13 cellular contexts compared by ENCODE assay signal in genomic region chr4:139312552-139313332, GRCh38. TPM values are rescaled to one million over a fixed set of nuclear protein-coding genes. Genes with fewer than 3 reads are reported as not detected.
DNase-seq lines count a peak whose midpoint lies in the region; ATAC-seq, FAIRE-seq and TF ChIP-seq lines count a peak whose summit lies in the region.
"Had no signal": no experiment of that assay in that cellular context is flagged by ENCODE, and none has a peak within 500 bp of the region (broad histone marks: within the 10 kb centered on the region; RNA-seq: fewer than 3 reads in every experiment).

No MANE protein-coding gene starts in this region.

- H3K79me2 ChIP-seq in GM12878 (ENCODE audit: control insufficient read depth, insufficient read depth, low read length) (peaks cover 89% of the 10 kb centered on the region), PC-9 (ENCODE audit: low read depth) (peaks cover 97% of the 10 kb centered on the region)

- H3K36me3 ChIP-seq in GM12878 (ENCODE audit: control insufficient read depth in 2 of 2, insufficient read depth in 2 of 2, low read length in 1 of 2) (peaks cover 0 to 2% of the 10 kb centered on the region in 2 experiments; a peak in 1 of 4 replicates), PC-9 (ENCODE audit: low read depth) (no peaks in the 10 kb centered on the region; the same call in 1 of the 2 replicates)

- TF ChIP-seq EP300 in GM12878 (IDR thresholded peaks at IDR 0.05; ENCODE audit: borderline replicate concordance in 1 of 2, control insufficient read depth in 1 of 2, low read depth in 2 of 2, low read length in 2 of 2), result no peak

- H2AFZ ChIP-seq in GM12878 (ENCODE audit: control insufficient read depth, low read depth, low read length), result no peak overlapping the region
- no peak overlapping the region for H2AFZ ChIP-seq in PC-9

- H3K4me1 Mint-ChIP-seq in activated CD4-positive, alpha-beta T cell treated with anti-CD3 and anti-CD28 coated beads for 36 hours, result peaks cover 78% of the 10 kb centered on the region
- H3K4me1 Mint-ChIP-seq in osteocyte (ENCODE audit: unreplicated experiment), result peaks cover 42% of the 10 kb centered on the region

- H3K27ac ChIP-seq in GM12878 (ENCODE audit: control insufficient read depth, insufficient read depth), result no peak overlapping the region; the same call in 1 of the 2 replicates
- H3K27ac ChIP-seq in PC-9, result no peak overlapping the region

- no peak for TF ChIP-seq POLR2A in GM12878 (IDR thresholded peaks at IDR 0.05; ENCODE audit: low read depth, low read length)

- no peaks in the 10 kb centered on the region for H3F3A ChIP-seq in PC-9 (ENCODE audit: insufficient read depth, low read depth)

- no peak for ATAC-seq in activated CD4-positive, alpha-beta T cell treated with anti-CD3 and anti-CD28 coated beads for 36 hours
- ATAC-seq in GM12878 (peak; percentile 36), HG02610 (IDR thresholded peaks at IDR 0.05; ENCODE audit: unreplicated experiment) (no peak)

- peaks cover 28% of the 10 kb centered on the region for H3K36me3 Mint-ChIP-seq in activated CD4-positive, alpha-beta T cell treated with anti-CD3 and anti-CD28 coated beads for 36 hours (ENCODE audit: low read depth)
- no peaks in the 10 kb centered on the region for H3K36me3 Mint-ChIP-seq in osteocyte (ENCODE audit: unreplicated experiment)

- H3K27ac Mint-ChIP-seq in activated CD4-positive, alpha-beta T cell treated with anti-CD3 and anti-CD28 coated beads for 36 hours, result peak overlapping the region; percentile 51
- H3K27ac Mint-ChIP-seq in osteocyte (ENCODE audit: unreplicated experiment), result peak overlapping the region; percentile 82

- intact Hi-C loops in activated CD4-positive, alpha-beta T cell treated with anti-CD3 and anti-CD28 coated beads for 36 hours (cut with DNase I, micrococcal nuclease), result no loop called here
- intact Hi-C loops in GM12878 (cut with micrococcal nuclease; ENCODE audit: unreplicated experiment) (no loop called here), PC-9 (cut with micrococcal nuclease; ENCODE audit: unreplicated experiment) (no loop called here)

- H3K4me2 ChIP-seq in GM12878 (ENCODE audit: control insufficient read depth, insufficient read depth) (no peak overlapping the region), PC-9 (no peak overlapping the region)

- H3K27me3 Mint-ChIP-seq in activated CD4-positive, alpha-beta T cell treated with anti-CD3 and anti-CD28 coated beads for 36 hours, result no peaks in the 10 kb centered on the region
- H3K27me3 Mint-ChIP-seq in osteocyte (ENCODE audit: unreplicated experiment), result no peaks in the 10 kb centered on the region

- no peak for TF ChIP-seq RAD21 in GM12878 (IDR thresholded peaks at IDR 0.05; ENCODE audit: insufficient read depth, low read depth, low read length)

- no peaks in the 10 kb centered on the region; the same call in 1 of the 3 replicates for H3K9me3 ChIP-seq in GM12878 (replicated peaks; ENCODE audit: control insufficient read depth, insufficient read depth, low read length)
- no peaks in the 10 kb centered on the region for H3K9me3 ChIP-seq in PC-9 (ENCODE audit: insufficient read depth, low read depth)

- WGBS in GM12878 (ENCODE audit: insufficient coverage, insufficient replicate concordance, low lambda C conversion rate, missing lambda C conversion rate), result 97% methylated on average over 3 of the region's 3 CpGs

- H4K20me1 ChIP-seq in GM12878 (ENCODE audit: control insufficient read depth, insufficient read depth), result no peaks in the 10 kb centered on the region
- H4K20me1 ChIP-seq in PC-9 (ENCODE audit: insufficient read depth), result peaks cover 40% of the 10 kb centered on the region

- no peak for DNase-seq in activated CD4-positive, alpha-beta T cell treated with anti-CD3 and anti-CD28 coated beads for 36 hours
- DNase-seq in activated CD4-positive, alpha-beta T cell treated with anti-CD3 and anti-CD28 coated beads, Interleukin-2, amount 50 U/mL, for 1 hour, result no peak
- DNase-seq in NOMO-1 treated with DMSO at 0.1 percent for 48 hours (lab: John Stamatoyannopoulos, UW; ENCODE audit: unreplicated experiment) (peak; percentile 72), GM12878 (ENCODE audit: low read depth, low spot score) (no peak), osteocyte (ENCODE audit: extremely low spot score, unreplicated experiment) (no peak), PC-9 (no peak)
- no peak for DNase-seq in stimulated activated CD4-positive, alpha-beta T cell treated with anti-CD3 and anti-CD28 coated beads, Interleukin-1b, Interleukin-23, amount 100 ng/mL, for 48 hours
- DNase-seq: activated CD4-positive, alpha-beta T cell treated with anti-CD3 and anti-CD28 coated beads, Interleukin-2, amount 50 U/mL, for 48 hours; effector memory CD4-positive, alpha-beta T cell; hippocampal formation; IMR-90 had no signal

- POLR2A ChIA-PET in activated CD4-positive, alpha-beta T cell treated with anti-CD3 and anti-CD28 coated beads for 36 hours (lab: Charles Lee), result interaction anchor here (0.7 to 1.7 kb wide), 2 partner anchors 12 to 32 kb away, joined by 3 to 4 read pairs; partner anchors contain the start of gene NAA15
- POLR2A ChIA-PET in GM12878 (lab: Charles Lee), result interaction anchor here (1.9 to 3.8 kb wide), 3 partner anchors 11 to 134 kb away, joined by 5 to 29 read pairs (median 11); partner anchors contain the start of genes NAA15 and NDUFC1
- POLR2A ChIA-PET in PC-9 (lab: Charles Lee; ENCODE audit: unreplicated experiment), result no interaction called here

- no peak for FAIRE-seq in GM12878 (lab: Jason Lieb, UNC)
- FAIRE-seq: H1 had no signal

- SMC1A ChIA-PET in GM12878 (lab: Charles Lee; ENCODE audit: uncharacterized antibody, unreplicated experiment), result interaction anchor here (0.8 to 2.6 kb wide), 8 partner anchors 12 to 80 kb away, joined by 3 to 15 read pairs (median 4); partner anchors contain the start of gene NAA15

- no peak for TF ChIP-seq CTCF in GM12878 (IDR thresholded peaks at IDR 0.05 in 2 of 3, conservative IDR thresholded peaks at IDR 0.05 in 1 of 3; ENCODE audit: control insufficient read depth in 2 of 3, extremely low read depth in 1 of 3, insufficient read depth in 1 of 3, low read depth in 3 of 3, low read length in 3 of 3)
- no peak for TF ChIP-seq CTCF in osteocyte (IDR thresholded peaks at IDR 0.05)
- TF ChIP-seq CTCF in PC-9 (conservative IDR thresholded peaks at IDR 0.05), result no peak

- RAD21 ChIA-PET in GM12878 (lab: Charles Lee; ENCODE audit: unreplicated experiment), result interaction anchor here (0.7 to 2.2 kb wide), 4 partner anchors 10 to 17 kb away, joined by 3 to 11 read pairs (median 7); partner anchors contain the start of genes NAA15 and NDUFC1

- H3K27me3 ChIP-seq in GM12878 (replicated peaks in 1 of 2; ENCODE audit: control insufficient read depth in 2 of 2, insufficient read depth in 2 of 2, low read length in 1 of 2), result no peaks in the 10 kb centered on the region
- no peaks in the 10 kb centered on the region for H3K27me3 ChIP-seq in PC-9 (ENCODE audit: insufficient read depth, low read depth)

- H3K4me3 Mint-ChIP-seq in activated CD4-positive, alpha-beta T cell treated with anti-CD3 and anti-CD28 coated beads for 36 hours, result no peak overlapping the region
- H3K4me3 Mint-ChIP-seq in osteocyte (ENCODE audit: unreplicated experiment), result peak overlapping the region; percentile 22

- H3K9me2 ChIP-seq in PC-9 (ENCODE audit: insufficient read depth), result no peaks in the 10 kb centered on the region

- CTCF ChIA-PET in activated CD4-positive, alpha-beta T cell treated with anti-CD3 and anti-CD28 coated beads for 36 hours (lab: Charles Lee), result interaction anchor here (1.0 to 1.4 kb wide), 4 partner anchors 9 to 24 kb away, joined by 3 read pairs; no protein-coding TSS in a partner anchor
- CTCF ChIA-PET in GM12878 (lab: Yijun Ruan, JAX) (interaction anchor here (1.4 to 1.9 kb wide), 4 partner anchors 10 to 19 kb away, joined by 4 to 12 read pairs (median 6); partner anchors contain the start of gene NDUFC1), PC-9 (lab: Charles Lee) (no interaction called here)

- H3K9ac ChIP-seq in GM12878 (ENCODE audit: control insufficient read depth, insufficient read depth, low read length), result no peak overlapping the region

- H3K9me3 Mint-ChIP-seq in activated CD4-positive, alpha-beta T cell treated with anti-CD3 and anti-CD28 coated beads for 36 hours (ENCODE audit: low read depth), result peaks cover 3% of the 10 kb centered on the region
- no peaks in the 10 kb centered on the region for H3K9me3 Mint-ChIP-seq in osteocyte (ENCODE audit: unreplicated experiment)

- H3K4me1 ChIP-seq in GM12878 (ENCODE audit: control insufficient read depth, insufficient read depth, low read length), result peaks cover 20% of the 10 kb centered on the region
- H3K4me1 ChIP-seq in PC-9 (replicated peaks; ENCODE audit: insufficient read depth), result no peaks in the 10 kb centered on the region

- BruUV-seq in GM12878 (replicated peaks; lab: Mats Ljungman, UMichigan), result TSS peak; percentile 4
- no TSS peak for BruUV-seq in PC-9 (replicated peaks; lab: Mats Ljungman, UMichigan)

- H3K4me3 ChIP-seq in GM12878 (no peak overlapping the region), PC-9 (no peak overlapping the region)

- in situ Hi-C loops in GM12878 (cut with MboI), result loop anchor here (25.0 kb wide), 1 partner anchor 1100 kb away; no protein-coding TSS in a partner anchor

RNA-seq across cellular contexts. Expression of gene NDUFC1, which starts 10.5 kb away (rescaled TPM):
- total RNA-seq in activated CD4-positive, alpha-beta T cell treated with anti-CD3 and anti-CD28 coated beads for 36 hours, result 10 to 100 TPM; 41.9 to 64.8 TPM
- 12.7 and 13.1 TPM in 2 replicates for total RNA-seq in GM12878 (2013; cell fraction: nucleolus; rRNA removed)
- total RNA-seq in GM12878 (2014; rRNA removed), result 37.5 TPM in 2 replicates
- 51.5 and 56.6 TPM in 2 replicates for total RNA-seq in GM12878 (2014; rRNA removed; fragmentation: Illumina TruSeq; extraction: Trizol)
- total RNA-seq in GM12878 (2021), result 36.7 and 40.1 TPM in 2 replicates
- 9.7 TPM for polyA plus RNA-seq in GM12878 (2011; ENCODE audit: low read depth)
- 45.1 and 57.7 TPM in 2 replicates for polyA plus RNA-seq in GM12878 (2011; rRNA removed)
- polyA plus RNA-seq in GM12878 (2011; cell fraction: cytosol; rRNA removed), result 40.2 and 41.9 TPM in 2 replicates
- 28.3 and 30.8 TPM in 2 replicates for polyA plus RNA-seq in GM12878 (2011; cell fraction: nucleus; rRNA removed)
- polyA plus RNA-seq in GM12878 (2012), result 64.9 and 68.6 TPM in 2 replicates
- 11.9 and 25.5 TPM in 2 replicates for polyA plus RNA-seq in GM12878 (2014; fragmentation: Illumina TruSeq; extraction: Trizol)
- polyA plus RNA-seq in GM12878 (2014; fragmentation: Nextera tagmentation; extraction: Ambion mirVana), result 100 to 1,000 TPM; 197 to 215 TPM
- polyA plus RNA-seq in GM12878 (2014; rRNA removed), result 81.3 and 83.6 TPM in 2 replicates
- polyA plus RNA-seq in GM12878 (2016; fragmentation: Nextera tagmentation; extraction: Ambion mirVana), result 100 to 1,000 TPM; 227 to 242 TPM
- 11.4 and 11.5 TPM in 2 replicates for polyA minus RNA-seq in GM12878 (2011; rRNA and poly(A)+ RNA removed)
- 9.1 and 9.4 TPM in 2 replicates for polyA minus RNA-seq in GM12878 (2011; cell fraction: cytosol; rRNA and poly(A)+ RNA removed)
- 6.0 and 6.2 TPM in 2 replicates for polyA minus RNA-seq in GM12878 (2011; cell fraction: nucleus; rRNA and poly(A)+ RNA removed)
- 40.9 and 43.7 TPM in 2 replicates for total RNA-seq in osteocyte
- total RNA-seq in PC-9 (2021), result 55.9 and 59.3 TPM in 2 replicates

RNA-seq across cellular contexts. Expression of gene NAA15, which starts 11.4 kb away (rescaled TPM):
- 100 to 1,000 TPM in 1 of 2 experiments, 10 to 100 TPM in 1; 64.3 to 113 TPM for total RNA-seq in activated CD4-positive, alpha-beta T cell treated with anti-CD3 and anti-CD28 coated beads for 36 hours
- total RNA-seq in GM12878 (2013; cell fraction: nucleolus; rRNA removed), result 81.8 and 92.1 TPM in 2 replicates
- 52.8 and 64.7 TPM in 2 replicates for total RNA-seq in GM12878 (2014; rRNA removed)
- 64.3 and 66.1 TPM in 2 replicates for total RNA-seq in GM12878 (2014; rRNA removed; fragmentation: Illumina TruSeq; extraction: Trizol)
- total RNA-seq in GM12878 (2021), result 84.6 and 91.5 TPM in 2 replicates
- polyA plus RNA-seq in GM12878 (2011; ENCODE audit: low read depth), result 9.0 TPM
- 35.2 and 57.5 TPM in 2 replicates for polyA plus RNA-seq in GM12878 (2011; rRNA removed)
- polyA plus RNA-seq in GM12878 (2011; cell fraction: cytosol; rRNA removed), result 8.2 and 9.4 TPM in 2 replicates
- polyA plus RNA-seq in GM12878 (2011; cell fraction: nucleus; rRNA removed), result 10.2 and 16.0 TPM in 2 replicates
- 15.2 and 21.9 TPM in 2 replicates for polyA plus RNA-seq in GM12878 (2012)
- polyA plus RNA-seq in GM12878 (2014; fragmentation: Illumina TruSeq; extraction: Trizol), result 51.0 and 67.1 TPM in 2 replicates
- 10 to 100 TPM; 24.3 to 29.7 TPM for polyA plus RNA-seq in GM12878 (2014; fragmentation: Nextera tagmentation; extraction: Ambion mirVana)
- 25.2 and 28.9 TPM in 2 replicates for polyA plus RNA-seq in GM12878 (2014; rRNA removed)
- polyA plus RNA-seq in GM12878 (2016; fragmentation: Nextera tagmentation; extraction: Ambion mirVana), result 10 to 100 TPM; 91.5 to 93.1 TPM
- 27.8 and 54.3 TPM in 2 replicates for polyA minus RNA-seq in GM12878 (2011; rRNA and poly(A)+ RNA removed)
- 20.6 and 27.1 TPM in 2 replicates for polyA minus RNA-seq in GM12878 (2011; cell fraction: cytosol; rRNA and poly(A)+ RNA removed)
- polyA minus RNA-seq in GM12878 (2011; cell fraction: nucleus; rRNA and poly(A)+ RNA removed), result 16.4 and 34.3 TPM in 2 replicates
- total RNA-seq in osteocyte, result 35.1 and 36.8 TPM in 2 replicates
- total RNA-seq in PC-9 (2021), result 43.8 and 51.7 TPM in 2 replicates

RNA-seq across cellular contexts. Expression of gene MGARP, which starts 32.7 kb away (rescaled TPM):
- total RNA-seq in activated CD4-positive, alpha-beta T cell treated with anti-CD3 and anti-CD28 coated beads for 36 hours, result under 1 TPM; 0.21 to 0.35 TPM
- total RNA-seq in GM12878 (2013; cell fraction: nucleolus; rRNA removed), result 0.40 and 0.51 TPM in 2 replicates
- total RNA-seq in GM12878 (2014; rRNA removed), result not detected in 2 replicates
- total RNA-seq in GM12878 (2014; rRNA removed; fragmentation: Illumina TruSeq; extraction: Trizol), result not detected in 2 replicates
- not detected in 2 replicates for total RNA-seq in GM12878 (2021)
- not detected for polyA plus RNA-seq in GM12878 (2011; ENCODE audit: low read depth)
- polyA plus RNA-seq in GM12878 (2011; rRNA removed), result 0.23 and 0.30 TPM in 2 replicates
- polyA plus RNA-seq in GM12878 (2011; cell fraction: cytosol; rRNA removed), result 0.06 TPM in 1 of 2 replicates, not detected in the other
- polyA plus RNA-seq in GM12878 (2011; cell fraction: nucleus; rRNA removed), result 0.10 TPM in 1 of 2 replicates, not detected in the other
- polyA plus RNA-seq in GM12878 (2012), result not detected in 2 replicates
- 0.36 TPM in 1 of 2 replicates, not detected in the other for polyA plus RNA-seq in GM12878 (2014; fragmentation: Illumina TruSeq; extraction: Trizol)
- polyA plus RNA-seq in GM12878 (2014; fragmentation: Nextera tagmentation; extraction: Ambion mirVana), result under 1 TPM; 0.04 to 0.08 TPM
- polyA plus RNA-seq in GM12878 (2014; rRNA removed), result 0.11 TPM in 1 of 2 replicates, not detected in the other
- polyA plus RNA-seq in GM12878 (2016; fragmentation: Nextera tagmentation; extraction: Ambion mirVana), result not detected
- polyA minus RNA-seq in GM12878 (2011; rRNA and poly(A)+ RNA removed), result not detected in 2 replicates
- not detected in 2 replicates for polyA minus RNA-seq in GM12878 (2011; cell fraction: cytosol; rRNA and poly(A)+ RNA removed)
- not detected in 2 replicates for polyA minus RNA-seq in GM12878 (2011; cell fraction: nucleus; rRNA and poly(A)+ RNA removed)
- 5.1 and 5.2 TPM in 2 replicates for total RNA-seq in osteocyte
- total RNA-seq in PC-9 (2021), result 0.40 TPM in 1 of 2 replicates, not detected in the other
